In the genomic region with DNA sequence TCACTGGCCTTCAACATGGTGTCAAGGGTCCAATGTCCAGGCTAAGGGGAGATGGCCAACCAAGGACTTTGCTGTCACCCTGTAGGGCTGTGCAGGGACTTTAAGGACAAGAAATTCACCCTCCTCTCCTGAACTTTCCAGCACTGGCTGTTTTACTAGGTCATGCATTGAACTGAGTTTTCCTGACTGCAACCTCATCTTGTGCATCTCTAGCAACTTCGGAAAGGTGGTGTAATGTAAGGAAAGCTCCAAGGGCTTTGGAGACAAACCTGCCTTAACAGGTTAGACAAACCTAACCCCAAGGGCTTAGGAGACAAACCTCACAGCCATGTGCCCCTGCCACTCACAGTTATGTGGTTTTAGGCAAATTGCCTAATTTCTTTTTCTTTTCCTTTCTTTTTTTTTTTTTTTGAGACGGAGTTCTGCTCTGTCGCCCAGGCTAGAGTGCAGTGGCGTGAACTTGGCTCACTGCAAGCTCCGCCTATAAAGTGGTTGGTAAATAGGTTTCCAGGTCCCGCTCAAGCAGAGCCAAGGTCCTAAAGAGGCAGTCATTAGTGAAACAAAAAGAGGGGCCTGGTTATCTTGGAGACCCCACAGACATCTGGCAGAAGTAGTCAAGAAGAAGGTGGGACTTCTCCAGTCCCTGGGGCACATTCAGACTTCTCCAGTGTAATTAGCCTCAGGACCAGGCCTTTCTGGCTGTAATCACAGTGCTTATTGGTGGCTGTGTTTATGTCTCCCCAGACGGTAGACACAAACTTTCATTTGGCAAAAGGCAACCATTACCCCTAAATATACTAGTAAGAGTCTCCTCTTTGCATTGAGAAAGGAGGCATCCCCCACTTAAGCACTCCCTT, we compare ENCODE assay signal across 9 cellular contexts. TPM values are rescaled to one million over a fixed set of nuclear protein-coding genes. Genes with fewer than 3 reads are reported as not detected.
A peak's percentile ranks its signal among the peaks of the same experiment; 100 is the strongest.
DNase-seq lines count a peak whose midpoint lies in the region; ATAC-seq and TF ChIP-seq lines count a peak whose summit lies in the region.
"Had no signal": no experiment of that assay in that cellular context is flagged by ENCODE, and none has a peak within 500 bp of the region (broad histone marks: within the 10 kb centered on the region; RNA-seq: fewer than 3 reads in every experiment).

No MANE protein-coding gene starts in this region.

- H3K4me3 ChIP-seq in mucosa of descending colon: no peak overlapping the region

- H3K36me3 ChIP-seq in mucosa of descending colon (ENCODE audit: low read depth): no peaks in the 10 kb centered on the region

- TF ChIP-seq CTCF in mucosa of descending colon (IDR thresholded peaks at IDR 0.05): no peak

- intact Hi-C loops in mucosa of descending colon (cut with DNase I, micrococcal nuclease): no loop called here

- no peaks in the 10 kb centered on the region for H3K9me3 ChIP-seq in mucosa of descending colon

- DNase-seq in mucosa of descending colon (no peak), NCI-H2081 (lab: John Stamatoyannopoulos, UW) (no peak), NCI-H2227 (lab: John Stamatoyannopoulos, UW; ENCODE audit: unreplicated experiment) (no peak)
- no peak for DNase-seq in activated CD4-positive, alpha-beta T cell treated with anti-CD3 and anti-CD28 coated beads for 4 hours
- DNase-seq in stimulated activated naive CD4-positive, alpha-beta T cell treated with Interleukin-2 at 50 U/mL for 16 hours (lab: John Stamatoyannopoulos, UW): no peak
- DNase-seq: SHP77 treated with DMSO at 0.1 percent for 48 hours had no signal

- ATAC-seq in GM19043 (IDR thresholded peaks at IDR 0.05; ENCODE audit: low read depth, unreplicated experiment): peak; percentile 62
- peak; percentile 87 for ATAC-seq in HG02610 (IDR thresholded peaks at IDR 0.05; ENCODE audit: unreplicated experiment)
- peak; percentile 44 for ATAC-seq in HG03575 (IDR thresholded peaks at IDR 0.05; ENCODE audit: extremely low read depth, insufficient number of reproducible peaks, low FRiP score, unreplicated experiment)
- ATAC-seq in mucosa of descending colon: peak; percentile 47

- H3K4me1 ChIP-seq in mucosa of descending colon (ENCODE audit: low read depth): no peaks in the 10 kb centered on the region

RNA-seq across cellular contexts. Expression of a gene that starts 37.6 kb away (rescaled TPM):
- 1 to 10 TPM; 1.2 to 2.2 (median 2.1) TPM for total RNA-seq in mucosa of descending colon
